In the genomic region with DNA sequence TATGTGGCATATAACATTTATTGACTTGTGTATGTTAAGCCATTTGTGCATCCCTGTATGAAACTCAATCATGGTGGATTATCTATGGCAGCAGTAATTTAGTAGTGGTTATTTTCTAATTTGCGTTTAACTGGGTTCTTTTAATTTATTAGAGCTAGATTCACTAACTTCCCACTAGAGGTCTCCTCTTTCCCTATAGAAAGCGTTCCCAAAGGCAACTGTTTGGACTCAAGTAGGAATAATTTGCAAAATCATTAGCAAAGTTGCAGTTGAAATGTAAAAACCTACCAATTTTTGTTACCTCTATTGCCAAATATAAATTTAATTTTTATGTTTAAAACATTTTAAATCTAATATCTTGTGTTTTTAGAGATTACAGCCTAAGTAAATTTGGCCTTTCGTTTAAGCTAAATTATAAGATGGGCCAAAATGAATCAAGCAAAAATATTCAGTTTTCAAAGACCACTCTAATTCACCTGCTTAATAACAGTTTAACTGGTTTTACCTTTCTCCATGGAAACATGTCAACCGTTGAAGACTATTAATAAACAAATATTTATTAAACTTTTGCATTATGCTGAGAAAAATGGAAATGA, we compare ENCODE assay signal across 7 cellular contexts. TPM values are rescaled to one million over a fixed set of nuclear protein-coding genes. Genes with fewer than 3 reads are reported as not detected.
A peak's percentile ranks its signal among the peaks of the same experiment; 100 is the strongest.
DNase-seq lines count a peak whose midpoint lies in the region; TF ChIP-seq lines count a peak whose summit lies in the region.

No MANE protein-coding gene starts in this region.

- 42% methylated on average over 3 of the region's 4 CpGs; no CpG with 5 or more reads in 1 of the 2 experiments for WGBS in endodermal cell (ENCODE audit: insufficient coverage in 1 of 2, insufficient read length in 1 of 2), 2 experiments
- WGBS in prostate gland, result 41% methylated on average over 4 of the region's 4 CpGs

- H3K9ac ChIP-seq in endodermal cell (ENCODE audit: extremely low read depth, low read length, poor library complexity, severe bottlenecking), result no peak overlapping the region

- no peak overlapping the region for H3K27ac Mint-ChIP-seq in endodermal cell

- H3K4me3 Mint-ChIP-seq in endodermal cell, result no peak overlapping the region

- no peaks in the 10 kb centered on the region for H3K27me3 Mint-ChIP-seq in endodermal cell (ENCODE audit: insufficient read depth)

- H3K36me3 ChIP-seq in endodermal cell (ENCODE audit: control insufficient read depth, insufficient read depth, low read length) (peaks cover 9% of the 10 kb centered on the region), prostate gland (no peaks in the 10 kb centered on the region)

- intact Hi-C loops in prostate gland (cut with DNase I), result loop anchor here (10.0 kb wide), 1 partner anchor 457 kb away; no protein-coding TSS in a partner anchor

- DNase-seq in NCI-H2227 treated with DMSO at 0.1 percent for 48 hours (lab: John Stamatoyannopoulos, UW), result peak; percentile 40
- DNase-seq in endodermal cell, result no peak
- DNase-seq in prostate gland (ENCODE audit: low spot score), result no peak
- no peak for DNase-seq in mesenteric fat pad (ENCODE audit: low spot score)
- no peak for DNase-seq in NCI-H146 treated with DMSO at 0.1 percent for 48 hours (lab: John Stamatoyannopoulos, UW; ENCODE audit: unreplicated experiment)
- no peak for DNase-seq in activated CD4-positive, alpha-beta T cell treated with anti-CD3 and anti-CD28 coated beads, Interleukin-2, amount 50 U/mL, for 48 hours

- no peak for TF ChIP-seq POLR2A in prostate gland (IDR thresholded peaks at IDR 0.05)

- H3K4me1 Mint-ChIP-seq in endodermal cell, result peaks cover 7% of the 10 kb centered on the region

- no peak overlapping the region for H3K27ac ChIP-seq in endodermal cell (ENCODE audit: low read depth, low read length)
- H3K27ac ChIP-seq in prostate gland, result no peak overlapping the region

- H3K4me1 ChIP-seq in endodermal cell (ENCODE audit: control insufficient read depth, insufficient read depth, low read length), result no peaks in the 10 kb centered on the region
- H3K4me1 ChIP-seq in prostate gland (replicated peaks), result no peaks in the 10 kb centered on the region

- H3K9me3 ChIP-seq in endodermal cell (ENCODE audit: control insufficient read depth, low read length) (peaks cover 12% of the 10 kb centered on the region), prostate gland (no peaks in the 10 kb centered on the region)

- peaks cover 22% of the 10 kb centered on the region for H3K9me3 Mint-ChIP-seq in endodermal cell

- H3K27me3 ChIP-seq in endodermal cell (ENCODE audit: control insufficient read depth, insufficient read depth, low read length, poor library complexity, severe bottlenecking) (no peaks in the 10 kb centered on the region), prostate gland (replicated peaks; ENCODE audit: insufficient read depth) (no peaks in the 10 kb centered on the region)

- H3K4me3 ChIP-seq in endodermal cell (ENCODE audit: low read length) (no peak overlapping the region), prostate gland (no peak overlapping the region)

- peak; percentile 39; the same call in 1 of the 2 replicates for TF ChIP-seq CTCF in GM12874 (IDR thresholded peaks at IDR 0.05; ENCODE audit: insufficient read depth, low read depth, low read length)
- TF ChIP-seq CTCF in endodermal cell (conservative IDR thresholded peaks at IDR 0.05), result peak; percentile 78
- peak; percentile 28 to 81 (median 63) for TF ChIP-seq CTCF in prostate gland (IDR thresholded peaks at IDR 0.05)

- peaks cover 33% of the 10 kb centered on the region for H3K36me3 Mint-ChIP-seq in endodermal cell (ENCODE audit: low read depth)

RNA-seq across cellular contexts. Expression of gene DMAC2L, which starts 6.0 kb away (rescaled TPM):
- total RNA-seq in endodermal cell (10 to 100 TPM; 15.3 to 16.6 TPM), prostate gland (10 to 100 TPM in 1 of 2 donors, 1 to 10 TPM in 1; 6.9 to 24.5 TPM), mesenteric fat pad (19.5 TPM)
- 16.2 TPM for polyA plus RNA-seq in endodermal cell (2013, experiment 1 of 2)
- 12.4 TPM for polyA plus RNA-seq in endodermal cell (2013, experiment 2 of 2)

RNA-seq across cellular contexts. Expression of gene L2HGDH, which starts 6.1 kb away (rescaled TPM):
- total RNA-seq in endodermal cell (10 to 100 TPM; 15.9 to 23.2 TPM), prostate gland (1 to 10 TPM; 5.6 to 6.5 TPM), mesenteric fat pad (4.8 TPM)
- 9.5 TPM for polyA plus RNA-seq in endodermal cell (2013, experiment 1 of 2)
- polyA plus RNA-seq in endodermal cell (2013, experiment 2 of 2), result 8.9 TPM
